28 cellular contexts compared by ENCODE assay signal in the genomic region with DNA sequence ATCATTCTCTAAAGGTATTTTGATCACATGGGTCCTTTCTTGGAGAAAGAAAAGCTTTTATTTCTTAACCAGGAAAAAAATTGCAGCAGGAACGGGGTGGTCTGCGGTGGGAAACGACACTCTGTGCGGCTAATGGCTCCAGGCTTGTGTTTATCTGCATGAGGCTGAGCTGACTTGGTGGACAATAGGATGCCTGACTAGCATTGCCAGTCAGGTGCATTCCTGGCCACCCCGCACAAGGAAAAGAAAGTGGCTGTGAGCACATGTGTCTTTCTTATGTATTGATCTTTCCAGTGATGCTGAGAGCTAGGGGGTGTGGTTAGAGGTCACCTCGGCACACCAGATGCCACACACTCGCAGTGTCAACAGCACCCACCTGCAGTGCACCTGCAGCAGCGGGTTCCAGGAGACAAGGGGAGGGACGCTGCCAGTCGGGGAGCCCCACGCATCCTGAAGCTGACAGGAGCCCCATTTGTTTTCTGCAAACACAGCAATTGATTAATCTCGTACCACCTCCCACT.
DNase-seq lines count a peak whose midpoint lies in the region; ATAC-seq and TF ChIP-seq lines count a peak whose summit lies in the region.
"Had no signal": no experiment of that assay in that cellular context is flagged by ENCODE, and none has a peak within 500 bp of the region (broad histone marks: within the 10 kb centered on the region; RNA-seq: fewer than 3 reads in every experiment).

No MANE protein-coding gene starts in this region.

- ATAC-seq in body of pancreas = no peak
- no peak for ATAC-seq in HG03521 (IDR thresholded peaks at IDR 0.05; ENCODE audit: unreplicated experiment)
- ATAC-seq in HG02885 (IDR thresholded peaks at IDR 0.05; ENCODE audit: poor library complexity, unreplicated experiment) = no peak
- ATAC-seq: activated naive CD8-positive, alpha-beta T cell treated with anti-CD3 and anti-CD28 coated beads, Interleukin-2, amount 50 U/mL, for 24 hours; activated T-cell treated with anti-CD3 and anti-CD28 coated beads, Interleukin-2, amount 50 U/mL, for 4 hours; gastrocnemius medialis; left lobe of liver; Panc1; upper lobe of right lung had no signal

- no peak for TF ChIP-seq EP300 in sigmoid colon (IDR thresholded peaks at IDR 0.05)

- H3K27me3 ChIP-seq in body of pancreas = no peaks in the 10 kb centered on the region
- H3K27me3 ChIP-seq in sigmoid colon = peaks cover 0 to 6% (median 0%) of the 10 kb centered on the region in 3 donors
- H3K27me3 ChIP-seq: gastrocnemius medialis, right lobe of liver had no signal

- H3K36me3 Mint-ChIP-seq in HFFc6 (ENCODE audit: low read depth) = no peaks in the 10 kb centered on the region
- H3K36me3 Mint-ChIP-seq: immature natural killer cell, memory B cell had no signal

- H3K4me3 Mint-ChIP-seq in HFFc6 = no peak overlapping the region
- H3K4me3 Mint-ChIP-seq: activated CD4-positive, alpha-beta T cell treated with anti-CD3 and anti-CD28 coated beads, Interleukin-2, amount 10 ng/mL, durations not matched to agents 7 days and 5 days; activated naive CD8-positive, alpha-beta T cell treated with anti-CD3 and anti-CD28 coated beads, Interleukin-2, amount 50 U/mL, for 24 hours; activated T-cell treated with anti-CD3 and anti-CD28 coated beads, Interleukin-2, amount 50 U/mL, for 4 hours; immature natural killer cell; memory B cell had no signal

- peak; percentile 2 to 10 for DNase-seq in SHP77 (lab: John Stamatoyannopoulos, UW)
- DNase-seq in SHP77 treated with DMSO at 0.1 percent for 48 hours (lab: John Stamatoyannopoulos, UW) = no peak
- peak; percentile 81 for DNase-seq in NCI-H69 (lab: John Stamatoyannopoulos, UW)
- DNase-seq in body of pancreas = peak in 3 of 4 donors; percentile 12 to 21 (median 16)
- no peak for DNase-seq in HFFc6
- DNase-seq in sigmoid colon = no peak
- DNase-seq: activated CD4-positive, alpha-beta T cell treated with anti-CD3 and anti-CD28 coated beads, Interleukin-2, amount 10 ng/mL, durations not matched to agents 7 days and 5 days; activated gamma-delta T cell treated with Interleukin-2 at 50 U/mL for 16 hours; activated naive CD8-positive, alpha-beta T cell treated with anti-CD3 and anti-CD28 coated beads, Interleukin-2, amount 50 U/mL, for 24 hours; activated T-cell treated with anti-CD3 and anti-CD28 coated beads, Interleukin-2, amount 50 U/mL, for 4 hours; C1 segment of cervical spinal cord; cerebellar nuclear complex; gastrocnemius medialis; GOT3; immature natural killer cell; NCI-H1436; NCI-H345; posterior cingulate gyrus; right lobe of liver; stimulated activated naive CD4-positive, alpha-beta T cell; T1000; upper lobe of right lung had no signal

- no peaks in the 10 kb centered on the region for H3K4me1 ChIP-seq in body of pancreas
- H3K4me1 ChIP-seq in sigmoid colon = no peaks in the 10 kb centered on the region
- H3K4me1 ChIP-seq: gastrocnemius medialis, right lobe of liver, suprapubic skin, upper lobe of right lung had no signal

- peaks cover 12% of the 10 kb centered on the region for H3K27me3 Mint-ChIP-seq in HFFc6 (ENCODE audit: insufficient read depth)
- H3K27me3 Mint-ChIP-seq: activated CD4-positive, alpha-beta T cell treated with anti-CD3 and anti-CD28 coated beads, Interleukin-2, amount 10 ng/mL, durations not matched to agents 7 days and 5 days; activated naive CD8-positive, alpha-beta T cell treated with anti-CD3 and anti-CD28 coated beads, Interleukin-2, amount 50 U/mL, for 24 hours; memory B cell had no signal

- no peaks in the 10 kb centered on the region for H3K9me3 Mint-ChIP-seq in HFFc6
- H3K9me3 Mint-ChIP-seq: activated CD4-positive, alpha-beta T cell treated with anti-CD3 and anti-CD28 coated beads, Interleukin-2, amount 10 ng/mL, durations not matched to agents 7 days and 5 days; activated naive CD8-positive, alpha-beta T cell treated with anti-CD3 and anti-CD28 coated beads, Interleukin-2, amount 50 U/mL, for 24 hours; activated T-cell treated with anti-CD3 and anti-CD28 coated beads, Interleukin-2, amount 50 U/mL, for 4 hours; memory B cell had no signal

- no peaks in the 10 kb centered on the region for H3K9me3 ChIP-seq in body of pancreas
- H3K9me3 ChIP-seq in sigmoid colon = no peaks in the 10 kb centered on the region
- H3K9me3 ChIP-seq: gastrocnemius medialis, right lobe of liver, suprapubic skin, upper lobe of right lung had no signal

- TF ChIP-seq POLR2A in body of pancreas (IDR thresholded peaks at IDR 0.05) (no peak), sigmoid colon (IDR thresholded peaks at IDR 0.05) (no peak)

- H3K4me1 Mint-ChIP-seq in HFFc6 (ENCODE audit: low read depth) = no peaks in the 10 kb centered on the region
- H3K4me1 Mint-ChIP-seq: activated CD4-positive, alpha-beta T cell treated with anti-CD3 and anti-CD28 coated beads, Interleukin-2, amount 10 ng/mL, durations not matched to agents 7 days and 5 days; activated naive CD8-positive, alpha-beta T cell treated with anti-CD3 and anti-CD28 coated beads, Interleukin-2, amount 50 U/mL, for 24 hours; immature natural killer cell; memory B cell had no signal

- intact Hi-C loops in body of pancreas (cut with DNase I) (loop anchor here (10.0 kb wide), 1 partner anchor 315 kb away; no protein-coding TSS in a partner anchor), sigmoid colon (cut with DNase I) (no loop called here)

- no peak overlapping the region for H3K27ac ChIP-seq in body of pancreas
- H3K27ac ChIP-seq in sigmoid colon = no peak overlapping the region
- H3K27ac ChIP-seq: gastrocnemius medialis, right lobe of liver, suprapubic skin, upper lobe of right lung had no signal

- no peak overlapping the region for H3K27ac Mint-ChIP-seq in HFFc6
- H3K27ac Mint-ChIP-seq: activated CD4-positive, alpha-beta T cell treated with anti-CD3 and anti-CD28 coated beads, Interleukin-2, amount 10 ng/mL, durations not matched to agents 7 days and 5 days; activated naive CD8-positive, alpha-beta T cell treated with anti-CD3 and anti-CD28 coated beads, Interleukin-2, amount 50 U/mL, for 24 hours; immature natural killer cell; memory B cell had no signal

- H3K4me3 ChIP-seq in body of pancreas (no peak overlapping the region), sigmoid colon (no peak overlapping the region)
- H3K4me3 ChIP-seq: gastrocnemius medialis, right lobe of liver, suprapubic skin, upper lobe of right lung had no signal

- no peak for TF ChIP-seq CTCF in body of pancreas (IDR thresholded peaks at IDR 0.05)
- TF ChIP-seq CTCF in HFFc6 (IDR thresholded peaks at IDR 0.05) = no peak
- no peak for TF ChIP-seq CTCF in sigmoid colon (IDR thresholded peaks at IDR 0.05)

- H3K36me3 ChIP-seq in body of pancreas (replicated peaks in 1 of 2; ENCODE audit: insufficient read depth in 1 of 2, low read depth in 2 of 2) (no peaks in the 10 kb centered on the region), sigmoid colon (no peaks in the 10 kb centered on the region)
- H3K36me3 ChIP-seq: gastrocnemius medialis, right lobe of liver, suprapubic skin, upper lobe of right lung had no signal

- WGBS in body of pancreas, 2 donors = 12 to 16% methylated on average over 9 to 12 of the region's 12 CpGs
- WGBS in sigmoid colon, 2 donors = 26 to 65% methylated on average over 12 of the region's 12 CpGs

Comparison
In these comparisons a context has a peak if more than half of its experiments do, and no peak if none do; other contexts are left out.
1. DNase-seq: peak in SHP77 (2 of 2), NCI-H69 (single experiment) and body of pancreas (3 of 4); none in SHP77 treated with DMSO at 0.1 percent for 48 hours (single experiment), HFFc6 (single experiment) and sigmoid colon (single experiment).